Comparison of ENCODE assay signal across 12 cellular contexts in the genomic region with DNA sequence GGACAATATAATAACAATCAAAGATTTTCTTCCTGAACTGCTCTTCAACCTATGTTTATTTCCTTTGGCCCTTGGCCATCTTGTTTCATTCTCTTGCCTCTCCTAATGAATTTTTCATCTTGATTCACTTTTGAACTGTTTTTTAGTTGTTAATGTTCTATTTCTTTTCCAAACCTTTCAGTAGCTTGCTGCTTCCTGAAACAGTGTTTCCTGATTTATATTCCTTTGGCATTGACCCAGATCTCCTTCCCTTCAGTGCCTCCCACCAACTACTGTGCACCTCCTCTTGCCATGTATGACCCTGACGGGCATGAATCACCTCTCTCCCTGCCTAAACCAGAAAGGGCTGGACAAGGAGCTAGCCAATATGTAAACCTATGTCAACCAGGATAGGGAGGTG. TPM values are rescaled to one million over a fixed set of nuclear protein-coding genes. Genes with fewer than 3 reads are reported as not detected.
DNase-seq lines count a peak whose midpoint lies in the region; TF ChIP-seq lines count a peak whose summit lies in the region.
"Had no signal": no experiment of that assay in that cellular context is flagged by ENCODE, and none has a peak within 500 bp of the region (broad histone marks: within the 10 kb centered on the region; RNA-seq: fewer than 3 reads in every experiment).

No MANE protein-coding gene starts in this region.

- no peak overlapping the region for H3K4me3 Mint-ChIP-seq in activated T-helper 2 cell treated with anti-CD3 and anti-CD28 coated beads, Interferon-gamma antibody, Interleukin-2, Interleukin-4, amounts not matched to agents 10 μg/mL and 5 μg/mL and 100 μg/mL, durations not matched to agents 14 hours and 24 hours and 36 hours (ENCODE audit: low read depth)
- H3K4me3 Mint-ChIP-seq: activated T-helper 17 cell treated with anti-CD3 and anti-CD28 coated beads, Interleukin-2, amount 50 U/mL, for 72 hours had no signal

- no peaks in the 10 kb centered on the region for H3K4me1 Mint-ChIP-seq in activated T-helper 2 cell treated with anti-CD3 and anti-CD28 coated beads, Interferon-gamma antibody, Interleukin-2, Interleukin-4, amounts not matched to agents 10 μg/mL and 5 μg/mL and 100 μg/mL, durations not matched to agents 14 hours and 24 hours and 36 hours (ENCODE audit: low read depth)
- H3K4me1 Mint-ChIP-seq: activated T-helper 17 cell treated with anti-CD3 and anti-CD28 coated beads, Interleukin-2, amount 50 U/mL, for 72 hours had no signal

- DNase-seq in ELR (ENCODE audit: low read depth) (peak; percentile 65), LoVo (ENCODE audit: low spot score) (peak; percentile 35), choroid plexus epithelial cell (ENCODE audit: low read depth) (peak; percentile 50), lung microvascular endothelial cell (ENCODE audit: low read depth in 2 of 2) (peak; percentile 51 to 82), NK-92 (lab: John Stamatoyannopoulos, UW; ENCODE audit: unreplicated experiment) (no peak), SIG-M5 (lab: John Stamatoyannopoulos, UW) (no peak), NCI-H510A (lab: John Stamatoyannopoulos, UW) (no peak)
- DNase-seq in activated T-helper 2 cell treated with anti-CD3 and anti-CD28 coated beads, Interferon-gamma antibody, Interleukin-2, Interleukin-4, amounts not matched to agents 10 μg/mL and 5 μg/mL and 100 μg/mL, durations not matched to agents 14 hours and 24 hours and 36 hours (ENCODE audit: low spot score): no peak
- DNase-seq: NCI-H2081 treated with DMSO at 0.1 percent for 48 hours, occipital lobe had no signal

- peaks cover 20% of the 10 kb centered on the region for H3K27me3 Mint-ChIP-seq in activated T-helper 2 cell treated with anti-CD3 and anti-CD28 coated beads, Interferon-gamma antibody, Interleukin-2, Interleukin-4, amounts not matched to agents 10 μg/mL and 5 μg/mL and 100 μg/mL, durations not matched to agents 14 hours and 24 hours and 36 hours (ENCODE audit: low read depth)

- no peak overlapping the region for H3K27ac Mint-ChIP-seq in activated T-helper 2 cell treated with anti-CD3 and anti-CD28 coated beads, Interferon-gamma antibody, Interleukin-2, Interleukin-4, amounts not matched to agents 10 μg/mL and 5 μg/mL and 100 μg/mL, durations not matched to agents 14 hours and 24 hours and 36 hours
- H3K27ac Mint-ChIP-seq: activated T-helper 17 cell treated with anti-CD3 and anti-CD28 coated beads, Interleukin-2, amount 50 U/mL, for 72 hours had no signal

- H3K9me3 Mint-ChIP-seq in activated T-helper 2 cell treated with anti-CD3 and anti-CD28 coated beads, Interferon-gamma antibody, Interleukin-2, Interleukin-4, amounts not matched to agents 10 μg/mL and 5 μg/mL and 100 μg/mL, durations not matched to agents 14 hours and 24 hours and 36 hours: no peaks in the 10 kb centered on the region
- H3K9me3 Mint-ChIP-seq: activated T-helper 17 cell treated with anti-CD3 and anti-CD28 coated beads, Interleukin-2, amount 50 U/mL, for 72 hours had no signal

- TF ChIP-seq CTCF in choroid plexus epithelial cell (conservative IDR thresholded peaks at IDR 0.05; ENCODE audit: low read depth, low read length): no peak

- intact Hi-C loops in activated T-helper 2 cell treated with anti-CD3 and anti-CD28 coated beads, Interferon-gamma antibody, Interleukin-2, Interleukin-4, amounts not matched to agents 10 μg/mL and 5 μg/mL and 100 μg/mL, durations not matched to agents 14 hours and 24 hours and 36 hours (cut with micrococcal nuclease): no loop called here

- no peak overlapping the region for H3K4me3 ChIP-seq in choroid plexus epithelial cell (ENCODE audit: low read depth, low read length)
- H3K4me3 ChIP-seq: suprapubic skin had no signal

- no peaks in the 10 kb centered on the region for H3K36me3 Mint-ChIP-seq in activated T-helper 2 cell treated with anti-CD3 and anti-CD28 coated beads, Interferon-gamma antibody, Interleukin-2, Interleukin-4, amounts not matched to agents 10 μg/mL and 5 μg/mL and 100 μg/mL, durations not matched to agents 14 hours and 24 hours and 36 hours (ENCODE audit: low read depth)

RNA-seq across cellular contexts. Expression of a gene that starts 25.6 kb away (rescaled TPM):
- total RNA-seq in lung microvascular endothelial cell: not detected in 2 replicates
- 0.43 and 0.67 TPM in 2 replicates for total RNA-seq in activated T-helper 2 cell treated with anti-CD3 and anti-CD28 coated beads, Interferon-gamma antibody, Interleukin-2, Interleukin-4, amounts not matched to agents 10 μg/mL and 5 μg/mL and 100 μg/mL, durations not matched to agents 14 hours and 24 hours and 36 hours

RNA-seq across cellular contexts. Expression of a gene that starts 57.5 kb away (rescaled TPM):
- total RNA-seq in lung microvascular endothelial cell: 14.9 and 22.7 TPM in 2 replicates
- total RNA-seq in activated T-helper 2 cell treated with anti-CD3 and anti-CD28 coated beads, Interferon-gamma antibody, Interleukin-2, Interleukin-4, amounts not matched to agents 10 μg/mL and 5 μg/mL and 100 μg/mL, durations not matched to agents 14 hours and 24 hours and 36 hours: 13.6 and 16.6 TPM in 2 replicates

Comparison
In these comparisons a context has a peak if more than half of its experiments do, and no peak if none do; other contexts are left out.
1. DNase-seq: peak in ELR (single experiment), LoVo (single experiment), choroid plexus epithelial cell (single experiment) and lung microvascular endothelial cell (2 of 2); none in NK-92 (single experiment), activated T-helper 2 cell treated with anti-CD3 and anti-CD28 coated beads, Interferon-gamma antibody, Interleukin-2, Interleukin-4, amounts not matched to agents 10 μg/mL and 5 μg/mL and 100 μg/mL, durations not matched to agents 14 hours and 24 hours and 36 hours (single experiment), SIG-M5 (single experiment) and NCI-H510A (single experiment).